8 cellular contexts compared by ENCODE assay signal in genomic region chr4:128385683-128386304, GRCh38.
DNase-seq lines count a peak whose midpoint lies in the region.

No MANE protein-coding gene starts in this region.

- H3K27me3 ChIP-seq in GM23248 (replicated peaks; ENCODE audit: insufficient read depth): no peaks in the 10 kb centered on the region

- H3K27ac ChIP-seq in GM23248: peak overlapping the region; percentile 69
- peak overlapping the region in 18 of 21 experiments; percentile 17 to 82 (median 74) for H3K27ac ChIP-seq in skin epidermis

- in situ Hi-C loops in GM23248 (cut with MboI): no loop called here

- 0 out of 2 replicates have a peak overlapping the region, but pooled peaks have one; percentile 37 for H3K9ac ChIP-seq in GM23248

- peaks cover 48% of the 10 kb centered on the region for H3K4me1 ChIP-seq in GM23248 (ENCODE audit: insufficient read depth)

- peak overlapping the region; percentile 64 for H3K4me2 ChIP-seq in GM23248 (ENCODE audit: unreplicated experiment)

- 14 to 15% methylated on average over 3 of the region's 3 CpGs for WGBS in GM23248 (ENCODE audit: low coverage in 1 of 2, low lambda C conversion rate in 2 of 2, missing lambda C conversion rate in 2 of 2), 2 experiments

- no peaks in the 10 kb centered on the region for H3K36me3 ChIP-seq in GM23248 (ENCODE audit: low read depth)

- no peaks in the 10 kb centered on the region for H4K20me1 ChIP-seq in GM23248 (ENCODE audit: insufficient read depth)

- H3K9me2 ChIP-seq in GM23248 (ENCODE audit: insufficient read depth): no peaks in the 10 kb centered on the region

- H3K4me3 ChIP-seq in GM23248: no peak overlapping the region
- H3K4me3 ChIP-seq in skin epidermis: no peak overlapping the region

- H3F3A ChIP-seq in GM23248 (ENCODE audit: insufficient read depth): peaks cover 33% of the 10 kb centered on the region

- H3K79me2 ChIP-seq in GM23248 (ENCODE audit: insufficient read depth): no peaks in the 10 kb centered on the region

- no peaks in the 10 kb centered on the region for H3K9me3 ChIP-seq in GM23248 (ENCODE audit: low read depth)

- DNase-seq in GM23248 (peak; percentile 56), NOMO-1 treated with DMSO at 0.1 percent for 48 hours (lab: John Stamatoyannopoulos, UW; ENCODE audit: unreplicated experiment) (peak; percentile 70), fibroblast of peridontal ligament (ENCODE audit: extremely low read depth) (peak; percentile 71), NCI-H187 treated with DMSO at 0.1 percent for 48 hours (lab: John Stamatoyannopoulos, UW) (no peak), dedifferentiated amniotic fluid mesenchymal stem cell (ENCODE audit: extremely low spot score) (no peak)
- DNase-seq in stimulated activated CD4-positive, alpha-beta T cell treated with anti-CD3 and anti-CD28 coated beads, Interleukin-4, amount 100 ng/mL, for 1 hour: no peak
- DNase-seq in activated CD8-positive, alpha-beta memory T cell treated with anti-CD3 and anti-CD28 coated beads, Interleukin-2, amount 50 U/mL, for 48 hours: no peak

- no peak overlapping the region for H2AFZ ChIP-seq in GM23248

Comparison
In these comparisons a context has a peak if more than half of its experiments do, and no peak if none do; other contexts are left out.
1. DNase-seq: peak in GM23248 (single experiment), NOMO-1 treated with DMSO at 0.1 percent for 48 hours (single experiment) and fibroblast of peridontal ligament (single experiment); none in stimulated activated CD4-positive, alpha-beta T cell treated with anti-CD3 and anti-CD28 coated beads, Interleukin-4, amount 100 ng/mL, for 1 hour (single experiment), activated CD8-positive, alpha-beta memory T cell treated with anti-CD3 and anti-CD28 coated beads, Interleukin-2, amount 50 U/mL, for 48 hours (single experiment), NCI-H187 treated with DMSO at 0.1 percent for 48 hours (single experiment) and dedifferentiated amniotic fluid mesenchymal stem cell (single experiment).